ENCODE assay signal across 27 cellular contexts in the genomic region with DNA sequence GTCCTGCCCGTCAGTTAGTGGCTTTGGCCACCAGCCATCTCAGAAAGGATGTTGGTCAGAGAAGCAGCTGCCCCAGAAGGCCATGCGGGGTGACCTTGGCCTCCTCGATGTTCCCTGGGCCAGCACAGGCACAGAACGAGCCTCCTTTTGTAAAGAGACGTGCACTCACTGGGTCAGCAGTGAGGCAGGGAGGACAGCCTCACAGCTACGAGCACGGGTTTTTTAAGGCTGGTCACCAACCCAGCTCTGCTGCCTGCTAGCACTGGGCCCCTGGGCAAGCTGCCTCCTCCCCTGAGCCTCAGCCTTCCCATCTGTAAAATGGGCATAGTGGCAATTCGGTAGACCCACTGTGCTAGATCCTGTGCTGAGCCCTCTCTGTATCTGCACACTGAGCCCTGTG. TPM values are rescaled to one million over a fixed set of nuclear protein-coding genes. Genes with fewer than 3 reads are reported as not detected.
"Had no signal": no experiment of that assay in that cellular context is flagged by ENCODE, and none has a peak within 500 bp of the region (broad histone marks: within the 10 kb centered on the region; RNA-seq: fewer than 3 reads in every experiment).

No MANE protein-coding gene starts in this region.

- H3K36me3 ChIP-seq: heart left ventricle, neutrophil, stomach had no signal

- FAIRE-seq: frontal cortex had no signal

- H3K36me3 Mint-ChIP-seq: naive B cell had no signal

- H3K4me1 ChIP-seq: psoas muscle had no signal

- H3K4me3 ChIP-seq: dorsolateral prefrontal cortex, heart left ventricle, psoas muscle, stomach had no signal

- ATAC-seq: heart left ventricle, psoas muscle, sciatic nerve had no signal

- H3K4me3 Mint-ChIP-seq: nephron had no signal

- H3K27ac ChIP-seq: dorsolateral prefrontal cortex, heart left ventricle, neutrophil, psoas muscle, stomach had no signal

- H3K9me3 ChIP-seq: heart left ventricle, neutrophil, psoas muscle, stomach had no signal

- H3K27ac Mint-ChIP-seq: naive B cell had no signal

- DNase-seq: cortex of kidney; dorsolateral prefrontal cortex; effector CD8-positive, alpha-beta T cell; heart left ventricle; hippocampal formation; kidney glomerular epithelial cell; mesendoderm; naive B cell; retina; stimulated activated CD4-positive, alpha-beta T cell treated with anti-CD3 and anti-CD28 coated beads, Interleukin-2, amount 100 ng/mL, for 24 hours; stimulated activated CD4-positive, alpha-beta T cell treated with anti-CD3 and anti-CD28 coated beads, Interleukin-4, amount 100 ng/mL, for 4 hours; stimulated activated naive CD4-positive, alpha-beta T cell; stomach; substantia nigra; trophoblast cell had no signal

RNA-seq across cellular contexts. Expression of gene IGLL1, which starts 10.8 kb away (rescaled TPM):
- total RNA-seq: fibroblast of lung, frontal cortex, glomerular endothelial cell, heart left ventricle, lung microvascular endothelial cell, osteoblast, psoas muscle, sciatic nerve, skeletal muscle tissue had no signal
- polyA plus RNA-seq: esophagus, fibroblast of lung, heart left ventricle, liver, psoas muscle, stomach had no signal
